1 cellular context compared by ENCODE assay signal in genomic region chr6:31087494-31088089, GRCh38.
A peak's percentile ranks its signal among the peaks of the same experiment; 100 is the strongest.
TF ChIP-seq lines count a peak whose summit lies in the region.

No MANE protein-coding gene starts in this region.

TF ChIP-seq in K562, 482 proteins besides CTCF, POLR2A, EP300 and RAD21 (continues in another document):
- TF ChIP-seq, protein P1, sequence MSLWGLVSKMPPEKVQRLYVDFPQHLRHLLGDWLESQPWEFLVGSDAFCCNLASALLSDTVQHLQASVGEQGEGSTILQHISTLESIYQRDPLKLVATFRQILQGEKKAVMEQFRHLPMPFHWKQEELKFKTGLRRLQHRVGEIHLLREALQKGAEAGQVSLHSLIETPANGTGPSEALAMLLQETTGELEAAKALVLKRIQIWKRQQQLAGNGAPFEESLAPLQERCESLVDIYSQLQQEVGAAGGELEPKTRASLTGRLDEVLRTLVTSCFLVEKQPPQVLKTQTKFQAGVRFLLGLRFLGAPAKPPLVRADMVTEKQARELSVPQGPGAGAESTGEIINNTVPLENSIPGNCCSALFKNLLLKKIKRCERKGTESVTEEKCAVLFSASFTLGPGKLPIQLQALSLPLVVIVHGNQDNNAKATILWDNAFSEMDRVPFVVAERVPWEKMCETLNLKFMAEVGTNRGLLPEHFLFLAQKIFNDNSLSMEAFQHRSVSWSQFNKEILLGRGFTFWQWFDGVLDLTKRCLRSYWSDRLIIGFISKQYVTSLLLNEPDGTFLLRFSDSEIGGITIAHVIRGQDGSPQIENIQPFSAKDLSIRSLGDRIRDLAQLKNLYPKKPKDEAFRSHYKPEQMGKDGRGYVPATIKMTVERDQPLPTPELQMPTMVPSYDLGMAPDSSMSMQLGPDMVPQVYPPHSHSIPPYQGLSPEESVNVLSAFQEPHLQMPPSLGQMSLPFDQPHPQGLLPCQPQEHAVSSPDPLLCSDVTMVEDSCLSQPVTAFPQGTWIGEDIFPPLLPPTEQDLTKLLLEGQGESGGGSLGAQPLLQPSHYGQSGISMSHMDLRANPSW (CRISPR knock-in tag; IDR thresholded peaks at IDR 0.05), result no peak
- no peak for TF ChIP-seq ZNF586 (CRISPR knock-in tag; conservative IDR thresholded peaks at IDR 0.05)
- TF ChIP-seq ZC3H4 (CRISPR knock-in tag; IDR thresholded peaks at IDR 0.05; ENCODE audit: borderline replicate concordance), result no peak
- TF ChIP-seq ZNF274 (IDR thresholded peaks at IDR 0.05; ENCODE audit: borderline replicate concordance, low read depth, low read length), result no peak
- no peak for TF ChIP-seq NONO (IDR thresholded peaks at IDR 0.05; ENCODE audit: low read depth in 2 of 2, low read length in 1 of 2)
- TF ChIP-seq RBBP5 (IDR thresholded peaks at IDR 0.05; ENCODE audit: borderline replicate concordance, insufficient read depth, low read length, poor library complexity, severe bottlenecking), result no peak
- TF ChIP-seq, protein P2, sequence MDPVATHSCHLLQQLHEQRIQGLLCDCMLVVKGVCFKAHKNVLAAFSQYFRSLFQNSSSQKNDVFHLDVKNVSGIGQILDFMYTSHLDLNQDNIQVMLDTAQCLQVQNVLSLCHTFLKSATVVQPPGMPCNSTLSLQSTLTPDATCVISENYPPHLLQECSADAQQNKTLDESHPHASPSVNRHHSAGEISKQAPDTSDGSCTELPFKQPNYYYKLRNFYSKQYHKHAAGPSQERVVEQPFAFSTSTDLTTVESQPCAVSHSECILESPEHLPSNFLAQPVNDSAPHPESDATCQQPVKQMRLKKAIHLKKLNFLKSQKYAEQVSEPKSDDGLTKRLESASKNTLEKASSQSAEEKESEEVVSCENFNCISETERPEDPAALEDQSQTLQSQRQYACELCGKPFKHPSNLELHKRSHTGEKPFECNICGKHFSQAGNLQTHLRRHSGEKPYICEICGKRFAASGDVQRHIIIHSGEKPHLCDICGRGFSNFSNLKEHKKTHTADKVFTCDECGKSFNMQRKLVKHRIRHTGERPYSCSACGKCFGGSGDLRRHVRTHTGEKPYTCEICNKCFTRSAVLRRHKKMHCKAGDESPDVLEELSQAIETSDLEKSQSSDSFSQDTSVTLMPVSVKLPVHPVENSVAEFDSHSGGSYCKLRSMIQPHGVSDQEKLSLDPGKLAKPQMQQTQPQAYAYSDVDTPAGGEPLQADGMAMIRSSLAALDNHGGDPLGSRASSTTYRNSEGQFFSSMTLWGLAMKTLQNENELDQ (CRISPR knock-in tag; IDR thresholded peaks at IDR 0.05; ENCODE audit: borderline replicate concordance), result no peak
- TF ChIP-seq ZKSCAN1 (IDR thresholded peaks at IDR 0.05; ENCODE audit: low read depth, low read length), result no peak
- no peak for TF ChIP-seq NCOA1 (IDR thresholded peaks at IDR 0.05; ENCODE audit: low read depth)
- peak; percentile 84; the same call in 1 of the 2 replicates for TF ChIP-seq KLF13 (tag; IDR thresholded peaks at IDR 0.05; ENCODE audit: borderline replicate concordance, low read depth)
- no peak for TF ChIP-seq ARHGAP35 (IDR thresholded peaks at IDR 0.05; ENCODE audit: partially characterized antibody)
- TF ChIP-seq, protein P3, sequence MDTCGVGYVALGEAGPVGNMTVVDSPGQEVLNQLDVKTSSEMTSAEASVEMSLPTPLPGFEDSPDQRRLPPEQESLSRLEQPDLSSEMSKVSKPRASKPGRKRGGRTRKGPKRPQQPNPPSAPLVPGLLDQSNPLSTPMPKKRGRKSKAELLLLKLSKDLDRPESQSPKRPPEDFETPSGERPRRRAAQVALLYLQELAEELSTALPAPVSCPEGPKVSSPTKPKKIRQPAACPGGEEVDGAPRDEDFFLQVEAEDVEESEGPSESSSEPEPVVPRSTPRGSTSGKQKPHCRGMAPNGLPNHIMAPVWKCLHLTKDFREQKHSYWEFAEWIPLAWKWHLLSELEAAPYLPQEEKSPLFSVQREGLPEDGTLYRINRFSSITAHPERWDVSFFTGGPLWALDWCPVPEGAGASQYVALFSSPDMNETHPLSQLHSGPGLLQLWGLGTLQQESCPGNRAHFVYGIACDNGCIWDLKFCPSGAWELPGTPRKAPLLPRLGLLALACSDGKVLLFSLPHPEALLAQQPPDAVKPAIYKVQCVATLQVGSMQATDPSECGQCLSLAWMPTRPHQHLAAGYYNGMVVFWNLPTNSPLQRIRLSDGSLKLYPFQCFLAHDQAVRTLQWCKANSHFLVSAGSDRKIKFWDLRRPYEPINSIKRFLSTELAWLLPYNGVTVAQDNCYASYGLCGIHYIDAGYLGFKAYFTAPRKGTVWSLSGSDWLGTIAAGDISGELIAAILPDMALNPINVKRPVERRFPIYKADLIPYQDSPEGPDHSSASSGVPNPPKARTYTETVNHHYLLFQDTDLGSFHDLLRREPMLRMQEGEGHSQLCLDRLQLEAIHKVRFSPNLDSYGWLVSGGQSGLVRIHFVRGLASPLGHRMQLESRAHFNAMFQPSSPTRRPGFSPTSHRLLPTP (IDR thresholded peaks at IDR 0.05; ENCODE audit: borderline replicate concordance, extremely low read depth, insufficient read length), result no peak
- no peak for TF ChIP-seq STAT5A (IDR thresholded peaks at IDR 0.05; ENCODE audit: borderline replicate concordance, low read length)
- TF ChIP-seq, protein P4, sequence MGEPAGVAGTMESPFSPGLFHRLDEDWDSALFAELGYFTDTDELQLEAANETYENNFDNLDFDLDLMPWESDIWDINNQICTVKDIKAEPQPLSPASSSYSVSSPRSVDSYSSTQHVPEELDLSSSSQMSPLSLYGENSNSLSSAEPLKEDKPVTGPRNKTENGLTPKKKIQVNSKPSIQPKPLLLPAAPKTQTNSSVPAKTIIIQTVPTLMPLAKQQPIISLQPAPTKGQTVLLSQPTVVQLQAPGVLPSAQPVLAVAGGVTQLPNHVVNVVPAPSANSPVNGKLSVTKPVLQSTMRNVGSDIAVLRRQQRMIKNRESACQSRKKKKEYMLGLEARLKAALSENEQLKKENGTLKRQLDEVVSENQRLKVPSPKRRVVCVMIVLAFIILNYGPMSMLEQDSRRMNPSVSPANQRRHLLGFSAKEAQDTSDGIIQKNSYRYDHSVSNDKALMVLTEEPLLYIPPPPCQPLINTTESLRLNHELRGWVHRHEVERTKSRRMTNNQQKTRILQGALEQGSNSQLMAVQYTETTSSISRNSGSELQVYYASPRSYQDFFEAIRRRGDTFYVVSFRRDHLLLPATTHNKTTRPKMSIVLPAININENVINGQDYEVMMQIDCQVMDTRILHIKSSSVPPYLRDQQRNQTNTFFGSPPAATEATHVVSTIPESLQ (CRISPR knock-in tag; IDR thresholded peaks at IDR 0.05), result no peak
- TF ChIP-seq SOX6 (IDR thresholded peaks at IDR 0.05), result 0 out of 2 replicates have a peak, but pooled peaks have one; percentile 30
- no peak for TF ChIP-seq ZNF583 (CRISPR knock-in tag; IDR thresholded peaks at IDR 0.05)
- no peak for TF ChIP-seq PRMT5 (CRISPR knock-in tag; IDR thresholded peaks at IDR 0.05)
- TF ChIP-seq, protein P5, sequence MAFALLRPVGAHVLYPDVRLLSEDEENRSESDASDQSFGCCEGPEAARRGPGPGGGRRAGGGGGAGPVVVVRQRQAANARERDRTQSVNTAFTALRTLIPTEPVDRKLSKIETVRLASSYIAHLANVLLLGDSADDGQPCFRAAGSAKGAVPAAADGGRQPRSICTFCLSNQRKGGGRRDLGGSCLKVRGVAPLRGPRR (CRISPR knock-in tag; IDR thresholded peaks at IDR 0.05), result no peak
- TF ChIP-seq SMARCA4 (IDR thresholded peaks at IDR 0.05), result no peak
- TF ChIP-seq, protein P6, sequence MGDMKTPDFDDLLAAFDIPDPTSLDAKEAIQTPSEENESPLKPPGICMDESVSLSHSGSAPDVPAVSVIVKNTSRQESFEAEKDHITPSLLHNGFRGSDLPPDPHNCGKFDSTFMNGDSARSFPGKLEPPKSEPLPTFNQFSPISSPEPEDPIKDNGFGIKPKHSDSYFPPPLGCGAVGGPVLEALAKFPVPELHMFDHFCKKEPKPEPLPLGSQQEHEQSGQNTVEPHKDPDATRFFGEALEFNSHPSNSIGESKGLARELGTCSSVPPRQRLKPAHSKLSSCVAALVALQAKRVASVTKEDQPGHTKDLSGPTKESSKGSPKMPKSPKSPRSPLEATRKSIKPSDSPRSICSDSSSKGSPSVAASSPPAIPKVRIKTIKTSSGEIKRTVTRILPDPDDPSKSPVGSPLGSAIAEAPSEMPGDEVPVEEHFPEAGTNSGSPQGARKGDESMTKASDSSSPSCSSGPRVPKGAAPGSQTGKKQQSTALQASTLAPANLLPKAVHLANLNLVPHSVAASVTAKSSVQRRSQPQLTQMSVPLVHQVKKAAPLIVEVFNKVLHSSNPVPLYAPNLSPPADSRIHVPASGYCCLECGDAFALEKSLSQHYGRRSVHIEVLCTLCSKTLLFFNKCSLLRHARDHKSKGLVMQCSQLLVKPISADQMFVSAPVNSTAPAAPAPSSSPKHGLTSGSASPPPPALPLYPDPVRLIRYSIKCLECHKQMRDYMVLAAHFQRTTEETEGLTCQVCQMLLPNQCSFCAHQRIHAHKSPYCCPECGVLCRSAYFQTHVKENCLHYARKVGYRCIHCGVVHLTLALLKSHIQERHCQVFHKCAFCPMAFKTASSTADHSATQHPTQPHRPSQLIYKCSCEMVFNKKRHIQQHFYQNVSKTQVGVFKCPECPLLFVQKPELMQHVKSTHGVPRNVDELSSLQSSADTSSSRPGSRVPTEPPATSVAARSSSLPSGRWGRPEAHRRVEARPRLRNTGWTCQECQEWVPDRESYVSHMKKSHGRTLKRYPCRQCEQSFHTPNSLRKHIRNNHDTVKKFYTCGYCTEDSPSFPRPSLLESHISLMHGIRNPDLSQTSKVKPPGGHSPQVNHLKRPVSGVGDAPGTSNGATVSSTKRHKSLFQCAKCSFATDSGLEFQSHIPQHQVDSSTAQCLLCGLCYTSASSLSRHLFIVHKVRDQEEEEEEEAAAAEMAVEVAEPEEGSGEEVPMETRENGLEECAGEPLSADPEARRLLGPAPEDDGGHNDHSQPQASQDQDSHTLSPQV (IDR thresholded peaks at IDR 0.05), result no peak
- no peak for TF ChIP-seq MECOM (CRISPR knock-in tag; IDR thresholded peaks at IDR 0.05)
- TF ChIP-seq ATF3 (IDR thresholded peaks at IDR 0.05), result no peak; the same call in 1 of the 2 replicates
- peak; percentile 53; the same call in 1 of the 2 replicates for TF ChIP-seq ATF3 (CRISPR knock-in tag; conservative IDR thresholded peaks at IDR 0.05)
- no peak for TF ChIP-seq TAF1 (IDR thresholded peaks at IDR 0.05; ENCODE audit: control insufficient read depth, extremely low read depth, insufficient read depth, low read length, severe bottlenecking)
- no peak for TF ChIP-seq SLC30A9 (CRISPR knock-in tag; IDR thresholded peaks at IDR 0.05)
- no peak for TF ChIP-seq U2AF1 (optimal IDR thresholded peaks at IDR 0.05; ENCODE audit: low read depth, low read length)
- TF ChIP-seq RUNX1 (IDR thresholded peaks at IDR 0.05; ENCODE audit: low read depth), result no peak
- TF ChIP-seq CBFA2T3 (IDR thresholded peaks at IDR 0.05), result no peak
- no peak for TF ChIP-seq HCFC1 (IDR thresholded peaks at IDR 0.05; ENCODE audit: low read depth, low read length)
- no peak for TF ChIP-seq SNAPC5 (CRISPR knock-in tag; IDR thresholded peaks at IDR 0.05)
- TF ChIP-seq ZNF655 (CRISPR knock-in tag; IDR thresholded peaks at IDR 0.05), result no peak
- TF ChIP-seq MEIS2 (IDR thresholded peaks at IDR 0.05; ENCODE audit: partially characterized antibody), result no peak
- no peak for TF ChIP-seq ZNF133 (CRISPR knock-in tag; IDR thresholded peaks at IDR 0.05)
- TF ChIP-seq MCM2 (IDR thresholded peaks at IDR 0.05; ENCODE audit: low read depth), result no peak
- TF ChIP-seq MAFF (IDR thresholded peaks at IDR 0.05; ENCODE audit: low read length), result no peak
- TF ChIP-seq MAZ (CRISPR knock-in tag; conservative IDR thresholded peaks at IDR 0.05 in 1 of 2, IDR thresholded peaks at IDR 0.05 in 1 of 2), result peak in 1 of 2 experiments; percentile 51; a peak in 1 of 4 replicates
- TF ChIP-seq SMC3 (conservative IDR thresholded peaks at IDR 0.05; ENCODE audit: insufficient read depth, low read depth, low read length), result peak; percentile 73
- TF ChIP-seq ZNF165 (CRISPR knock-in tag; IDR thresholded peaks at IDR 0.05; ENCODE audit: borderline replicate concordance), result no peak
- TF ChIP-seq, protein P7, sequence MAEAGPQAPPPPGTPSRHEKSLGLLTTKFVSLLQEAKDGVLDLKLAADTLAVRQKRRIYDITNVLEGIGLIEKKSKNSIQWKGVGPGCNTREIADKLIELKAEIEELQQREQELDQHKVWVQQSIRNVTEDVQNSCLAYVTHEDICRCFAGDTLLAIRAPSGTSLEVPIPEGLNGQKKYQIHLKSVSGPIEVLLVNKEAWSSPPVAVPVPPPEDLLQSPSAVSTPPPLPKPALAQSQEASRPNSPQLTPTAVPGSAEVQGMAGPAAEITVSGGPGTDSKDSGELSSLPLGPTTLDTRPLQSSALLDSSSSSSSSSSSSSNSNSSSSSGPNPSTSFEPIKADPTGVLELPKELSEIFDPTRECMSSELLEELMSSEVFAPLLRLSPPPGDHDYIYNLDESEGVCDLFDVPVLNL (CRISPR knock-in tag; IDR thresholded peaks at IDR 0.05; ENCODE audit: low read depth), result no peak
- no peak for TF ChIP-seq GTF2A2 (tag; IDR thresholded peaks at IDR 0.05)
- no peak for TF ChIP-seq TAF7 (tag; IDR thresholded peaks at IDR 0.05)
- TF ChIP-seq POLR2G (IDR thresholded peaks at IDR 0.05; ENCODE audit: low read depth, low read length), result no peak
- TF ChIP-seq, protein P8, sequence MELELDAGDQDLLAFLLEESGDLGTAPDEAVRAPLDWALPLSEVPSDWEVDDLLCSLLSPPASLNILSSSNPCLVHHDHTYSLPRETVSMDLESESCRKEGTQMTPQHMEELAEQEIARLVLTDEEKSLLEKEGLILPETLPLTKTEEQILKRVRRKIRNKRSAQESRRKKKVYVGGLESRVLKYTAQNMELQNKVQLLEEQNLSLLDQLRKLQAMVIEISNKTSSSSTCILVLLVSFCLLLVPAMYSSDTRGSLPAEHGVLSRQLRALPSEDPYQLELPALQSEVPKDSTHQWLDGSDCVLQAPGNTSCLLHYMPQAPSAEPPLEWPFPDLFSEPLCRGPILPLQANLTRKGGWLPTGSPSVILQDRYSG (tag; conservative IDR thresholded peaks at IDR 0.05; ENCODE audit: low read depth), result no peak
- TF ChIP-seq CHD2 (IDR thresholded peaks at IDR 0.05; ENCODE audit: low read depth, low read length), result no peak
- TF ChIP-seq ZKSCAN3 (CRISPR knock-in tag; IDR thresholded peaks at IDR 0.05), result no peak
- TF ChIP-seq NBN (IDR thresholded peaks at IDR 0.05; ENCODE audit: low read depth), result no peak
- no peak for TF ChIP-seq PCBP2 (IDR thresholded peaks at IDR 0.05; ENCODE audit: low read depth, low read length, poor library complexity, severe bottlenecking)
